Comparison of ENCODE assay signal across 21 cellular contexts in the genomic region with DNA sequence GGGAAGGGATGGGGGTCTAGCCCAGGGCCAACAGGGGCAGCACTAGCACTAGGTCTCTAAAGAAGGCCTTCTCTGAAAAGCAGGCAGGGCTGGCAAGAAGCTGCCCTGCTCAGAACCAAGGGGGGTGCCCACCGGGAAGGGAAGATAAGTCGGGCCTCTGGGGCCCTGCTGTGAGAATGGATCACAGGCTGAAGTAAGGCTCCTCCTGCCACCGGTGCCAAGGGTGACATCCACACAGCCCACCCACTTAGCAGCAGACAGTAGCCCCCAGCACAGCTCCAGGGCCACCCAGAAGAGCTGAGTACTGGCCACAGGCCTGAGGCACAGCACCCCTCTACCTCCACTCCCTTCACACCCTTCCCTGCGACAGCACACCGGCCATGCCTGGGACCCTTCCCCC. TPM values are rescaled to one million over a fixed set of nuclear protein-coding genes. Genes with fewer than 3 reads are reported as not detected.
A peak's percentile ranks its signal among the peaks of the same experiment; 100 is the strongest.
DNase-seq lines count a peak whose midpoint lies in the region; ATAC-seq and TF ChIP-seq lines count a peak whose summit lies in the region.
"Had no signal": no experiment of that assay in that cellular context is flagged by ENCODE, and none has a peak within 500 bp of the region (broad histone marks: within the 10 kb centered on the region; RNA-seq: fewer than 3 reads in every experiment).

No MANE protein-coding gene starts in this region.

- peak overlapping the region; percentile 5 for H3K27ac Mint-ChIP-seq in activated CD8-positive, alpha-beta T cell treated with anti-CD3 and anti-CD28 coated beads for 36 hours
- no peak overlapping the region for H3K27ac Mint-ChIP-seq in activated CD8-positive, alpha-beta T cell treated with anti-CD3 and anti-CD28 coated beads, Interleukin-2, amount 10 ng/mL, durations not matched to agents 7 days and 5 days
- peak overlapping the region; percentile 83 for H3K27ac Mint-ChIP-seq in activated T-helper 17 cell treated with anti-CD3 and anti-CD28 coated beads, Interleukin-2, amount 50 U/mL, for 72 hours
- peak overlapping the region; percentile 96 for H3K27ac Mint-ChIP-seq in stimulated activated effector memory CD8-positive, alpha-beta T cell treated with anti-CD3 and anti-CD28 coated beads, Interleukin-12 subunit alpha, Interleukin-12 subunit beta, amount 100 ng/mL, for 72 hours
- H3K27ac Mint-ChIP-seq: activated B cell treated with CpG ODN at 0.5 μM for 24 hours had no signal

- TF ChIP-seq CTCF in activated CD8-positive, alpha-beta T cell treated with anti-CD3 and anti-CD28 coated beads for 36 hours (IDR thresholded peaks at IDR 0.05): no peak
- TF ChIP-seq CTCF in right lobe of liver (IDR thresholded peaks at IDR 0.05): no peak

- 47% methylated on average over 2 of the region's 5 CpGs for WGBS in right lobe of liver (ENCODE audit: insufficient coverage, low coverage, low lambda C conversion rate, missing lambda C conversion rate)

- no peak overlapping the region for H3K4me3 Mint-ChIP-seq in activated CD8-positive, alpha-beta T cell treated with anti-CD3 and anti-CD28 coated beads for 36 hours
- no peak overlapping the region for H3K4me3 Mint-ChIP-seq in activated CD8-positive, alpha-beta T cell treated with anti-CD3 and anti-CD28 coated beads, Interleukin-2, amount 10 ng/mL, durations not matched to agents 7 days and 5 days
- peak overlapping the region; percentile 26 for H3K4me3 Mint-ChIP-seq in activated T-helper 17 cell treated with anti-CD3 and anti-CD28 coated beads, Interleukin-2, amount 50 U/mL, for 72 hours
- peak overlapping the region; percentile 32 for H3K4me3 Mint-ChIP-seq in stimulated activated effector memory CD8-positive, alpha-beta T cell treated with anti-CD3 and anti-CD28 coated beads, Interleukin-12 subunit alpha, Interleukin-12 subunit beta, amount 100 ng/mL, for 72 hours

- H3K27me3 ChIP-seq in right lobe of liver: no peaks in the 10 kb centered on the region
- H3K27me3 ChIP-seq: ovary, tibial nerve had no signal

- H3K36me3 Mint-ChIP-seq in activated CD8-positive, alpha-beta T cell treated with anti-CD3 and anti-CD28 coated beads for 36 hours (ENCODE audit: low read depth): no peaks in the 10 kb centered on the region
- H3K36me3 Mint-ChIP-seq in activated CD8-positive, alpha-beta T cell treated with anti-CD3 and anti-CD28 coated beads, Interleukin-2, amount 10 ng/mL, durations not matched to agents 7 days and 5 days (ENCODE audit: low read depth): no peaks in the 10 kb centered on the region
- peaks cover 26% of the 10 kb centered on the region for H3K36me3 Mint-ChIP-seq in activated T-helper 17 cell treated with anti-CD3 and anti-CD28 coated beads, Interleukin-2, amount 50 U/mL, for 72 hours (ENCODE audit: low read depth)
- H3K36me3 Mint-ChIP-seq in stimulated activated effector memory CD8-positive, alpha-beta T cell treated with anti-CD3 and anti-CD28 coated beads, Interleukin-12 subunit alpha, Interleukin-12 subunit beta, amount 100 ng/mL, for 72 hours: peaks cover 43% of the 10 kb centered on the region

- ATAC-seq in activated CD8-positive, alpha-beta T cell treated with anti-CD3 and anti-CD28 coated beads for 36 hours: no peak
- no peak for ATAC-seq in activated CD8-positive, alpha-beta T cell treated with anti-CD3 and anti-CD28 coated beads, Interleukin-2, amount 10 ng/mL, durations not matched to agents 7 days and 5 days
- ATAC-seq in activated T-helper 17 cell treated with anti-CD3 and anti-CD28 coated beads, Interleukin-2, amount 50 U/mL, for 72 hours (replicated peaks): no peak
- no peak for ATAC-seq in right lobe of liver
- ATAC-seq in stimulated activated effector memory CD8-positive, alpha-beta T cell treated with anti-CD3 and anti-CD28 coated beads, Interleukin-12 subunit alpha, Interleukin-12 subunit beta, amount 100 ng/mL, for 72 hours: no peak
- ATAC-seq in GM21576 (IDR thresholded peaks at IDR 0.05; ENCODE audit: unreplicated experiment): no peak

- no peaks in the 10 kb centered on the region for H3K9me3 Mint-ChIP-seq in activated CD8-positive, alpha-beta T cell treated with anti-CD3 and anti-CD28 coated beads for 36 hours
- H3K9me3 Mint-ChIP-seq in activated CD8-positive, alpha-beta T cell treated with anti-CD3 and anti-CD28 coated beads, Interleukin-2, amount 10 ng/mL, durations not matched to agents 7 days and 5 days (ENCODE audit: insufficient read depth): no peaks in the 10 kb centered on the region
- no peaks in the 10 kb centered on the region for H3K9me3 Mint-ChIP-seq in activated T-helper 17 cell treated with anti-CD3 and anti-CD28 coated beads, Interleukin-2, amount 50 U/mL, for 72 hours
- H3K9me3 Mint-ChIP-seq in stimulated activated effector memory CD8-positive, alpha-beta T cell treated with anti-CD3 and anti-CD28 coated beads, Interleukin-12 subunit alpha, Interleukin-12 subunit beta, amount 100 ng/mL, for 72 hours: no peaks in the 10 kb centered on the region
- H3K9me3 Mint-ChIP-seq: activated B cell treated with CpG ODN at 0.5 μM for 24 hours had no signal

- no peaks in the 10 kb centered on the region for H3K27me3 Mint-ChIP-seq in activated CD8-positive, alpha-beta T cell treated with anti-CD3 and anti-CD28 coated beads for 36 hours
- H3K27me3 Mint-ChIP-seq in activated CD8-positive, alpha-beta T cell treated with anti-CD3 and anti-CD28 coated beads, Interleukin-2, amount 10 ng/mL, durations not matched to agents 7 days and 5 days (ENCODE audit: low read depth): no peaks in the 10 kb centered on the region
- no peaks in the 10 kb centered on the region for H3K27me3 Mint-ChIP-seq in activated T-helper 17 cell treated with anti-CD3 and anti-CD28 coated beads, Interleukin-2, amount 50 U/mL, for 72 hours
- H3K27me3 Mint-ChIP-seq: activated B cell treated with CpG ODN at 0.5 μM for 24 hours had no signal

- peaks cover 36% of the 10 kb centered on the region for H3K4me1 Mint-ChIP-seq in activated CD8-positive, alpha-beta T cell treated with anti-CD3 and anti-CD28 coated beads for 36 hours (ENCODE audit: low read depth)
- H3K4me1 Mint-ChIP-seq in activated CD8-positive, alpha-beta T cell treated with anti-CD3 and anti-CD28 coated beads, Interleukin-2, amount 10 ng/mL, durations not matched to agents 7 days and 5 days (ENCODE audit: low read depth): peaks cover 22% of the 10 kb centered on the region
- peaks cover 21% of the 10 kb centered on the region for H3K4me1 Mint-ChIP-seq in activated T-helper 17 cell treated with anti-CD3 and anti-CD28 coated beads, Interleukin-2, amount 50 U/mL, for 72 hours
- H3K4me1 Mint-ChIP-seq in stimulated activated effector memory CD8-positive, alpha-beta T cell treated with anti-CD3 and anti-CD28 coated beads, Interleukin-12 subunit alpha, Interleukin-12 subunit beta, amount 100 ng/mL, for 72 hours: peaks cover 79% of the 10 kb centered on the region

- intact Hi-C loops in activated CD8-positive, alpha-beta T cell treated with anti-CD3 and anti-CD28 coated beads for 36 hours (cut with micrococcal nuclease): no loop called here
- intact Hi-C loops in right lobe of liver (cut with DNase I): loop anchor here in 1 of 2 donors (10.0 kb wide), 1 partner anchor 61 kb away; no protein-coding TSS in a partner anchor

- peaks cover 3 to 67% (median 22%) of the 10 kb centered on the region in 4 donors for H3K4me1 ChIP-seq in right lobe of liver

- peak overlapping the region in 2 of 3 donors; percentile 84 to 99 for H3K27ac ChIP-seq in right lobe of liver
- H3K27ac ChIP-seq: C4-2B had no signal

- POLR2A ChIA-PET in activated CD8-positive, alpha-beta T cell treated with anti-CD3 and anti-CD28 coated beads for 36 hours (lab: Charles Lee): interaction anchor here (1.1 to 1.8 kb wide), 3 partner anchors 13 to 316 kb away, joined by 3 to 4 read pairs (median 3); partner anchors contain the start of gene UPF1
- POLR2A ChIA-PET in activated CD8-positive, alpha-beta T cell treated with anti-CD3 and anti-CD28 coated beads, Interleukin-2, amount 10 ng/mL, durations not matched to agents 7 days and 5 days (lab: Charles Lee): interaction anchor here (0.6 kb wide), 1 partner anchor 460 kb away, joined by 3 read pairs; no protein-coding TSS in a partner anchor

- H3K36me3 ChIP-seq in right lobe of liver: no peaks in the 10 kb centered on the region
- H3K36me3 ChIP-seq: ovary, tibial nerve had no signal

- CTCF ChIA-PET in activated CD8-positive, alpha-beta T cell treated with anti-CD3 and anti-CD28 coated beads for 36 hours (lab: Charles Lee): interaction anchor here (6.6 kb wide), 1 partner anchor 9 kb away, joined by 97 read pairs; no protein-coding TSS in a partner anchor
- CTCF ChIA-PET in activated CD8-positive, alpha-beta T cell treated with anti-CD3 and anti-CD28 coated beads, Interleukin-2, amount 10 ng/mL, durations not matched to agents 7 days and 5 days (lab: Charles Lee): no interaction called here

- TF ChIP-seq POLR2A in right lobe of liver (IDR thresholded peaks at IDR 0.05): no peak

- no peaks in the 10 kb centered on the region for H3K9me3 ChIP-seq in right lobe of liver
- H3K9me3 ChIP-seq: mucosa of descending colon, ovary, tibial nerve had no signal

- H3K4me3 ChIP-seq in right lobe of liver: no peak overlapping the region
- H3K4me3 ChIP-seq: mucosa of descending colon, ovary, tibial nerve had no signal

- no peak for DNase-seq in activated CD8-positive, alpha-beta T cell treated with anti-CD3 and anti-CD28 coated beads for 36 hours
- no peak for DNase-seq in activated CD8-positive, alpha-beta T cell treated with anti-CD3 and anti-CD28 coated beads, Interleukin-2, amount 10 ng/mL, durations not matched to agents 7 days and 5 days
- DNase-seq in right lobe of liver: peak in 1 of 3 donors; percentile 45
- DNase-seq in stimulated activated effector memory CD8-positive, alpha-beta T cell treated with anti-CD3 and anti-CD28 coated beads, Interleukin-12 subunit alpha, Interleukin-12 subunit beta, amount 100 ng/mL, for 72 hours (ENCODE audit: low spot score in 2 of 2): no peak
- no peak for DNase-seq in DMS 273 (lab: John Stamatoyannopoulos, UW; ENCODE audit: unreplicated experiment)
- no peak for DNase-seq in stimulated activated naive CD4-positive, alpha-beta T cell treated with Interleukin-2 at 50 U/mL for 16 hours (lab: John Stamatoyannopoulos, UW)
- DNase-seq: 8988T, activated B cell treated with CpG ODN at 0.5 μM for 24 hours, amniotic stem cell, DMS79 treated with DMSO at 0.1 percent for 48 hours, hypothalamus, NCI-H146, NCI-H226, ovary, SHP77 treated with DMSO at 0.1 percent for 48 hours, T-helper 2 cell had no signal

RNA-seq across cellular contexts. Expression of gene ELL, which starts 5.9 kb away (rescaled TPM):
- 10 to 100 TPM; 20.1 to 21.9 TPM for total RNA-seq in activated CD8-positive, alpha-beta T cell treated with anti-CD3 and anti-CD28 coated beads for 36 hours
- total RNA-seq in activated CD8-positive, alpha-beta T cell treated with anti-CD3 and anti-CD28 coated beads, Interleukin-2, amount 10 ng/mL, durations not matched to agents 7 days and 5 days: 10 to 100 TPM; 20.8 to 22.3 TPM
- 10 to 100 TPM; 23.7 to 41.8 TPM for total RNA-seq in activated T-helper 17 cell treated with anti-CD3 and anti-CD28 coated beads, Interleukin-2, amount 50 U/mL, for 72 hours
- 10 to 100 TPM in 2 of 6 experiments, 1 to 10 TPM in 4; 5.3 to 11.9 (median 8.6) TPM for total RNA-seq in right lobe of liver

RNA-seq across cellular contexts. Expression of gene FKBP8, which starts 27.4 kb away (rescaled TPM):
- 100 to 1,000 TPM; 216 to 220 TPM for total RNA-seq in activated CD8-positive, alpha-beta T cell treated with anti-CD3 and anti-CD28 coated beads for 36 hours
- total RNA-seq in activated CD8-positive, alpha-beta T cell treated with anti-CD3 and anti-CD28 coated beads, Interleukin-2, amount 10 ng/mL, durations not matched to agents 7 days and 5 days: 100 to 1,000 TPM; 245 to 247 TPM
- 100 to 1,000 TPM; 222 to 320 TPM for total RNA-seq in activated T-helper 17 cell treated with anti-CD3 and anti-CD28 coated beads, Interleukin-2, amount 50 U/mL, for 72 hours
- total RNA-seq in right lobe of liver: 100 to 1,000 TPM in 3 of 6 experiments, 10 to 100 TPM in 3; 92.7 to 179 (median 118) TPM

RNA-seq across cellular contexts. Expression of gene KXD1, which starts 41.7 kb away (rescaled TPM):
- total RNA-seq in activated CD8-positive, alpha-beta T cell treated with anti-CD3 and anti-CD28 coated beads for 36 hours: 100 to 1,000 TPM; 137 to 142 TPM
- 100 to 1,000 TPM; 101 to 108 TPM for total RNA-seq in activated CD8-positive, alpha-beta T cell treated with anti-CD3 and anti-CD28 coated beads, Interleukin-2, amount 10 ng/mL, durations not matched to agents 7 days and 5 days
- total RNA-seq in activated T-helper 17 cell treated with anti-CD3 and anti-CD28 coated beads, Interleukin-2, amount 50 U/mL, for 72 hours: 100 to 1,000 TPM; 116 to 118 TPM
- 10 to 100 TPM; 30.2 to 93.0 (median 36.1) TPM for total RNA-seq in right lobe of liver

RNA-seq across cellular contexts. Expression of gene UBA52, which starts 55.7 kb away (rescaled TPM):
- total RNA-seq in activated CD8-positive, alpha-beta T cell treated with anti-CD3 and anti-CD28 coated beads for 36 hours: 1,000 to 10,000 TPM; 1,795 to 1,837 TPM
- total RNA-seq in activated CD8-positive, alpha-beta T cell treated with anti-CD3 and anti-CD28 coated beads, Interleukin-2, amount 10 ng/mL, durations not matched to agents 7 days and 5 days: 1,000 to 10,000 TPM; 1,452 to 1,556 TPM
- 1,000 to 10,000 TPM; 1,569 to 1,681 TPM for total RNA-seq in activated T-helper 17 cell treated with anti-CD3 and anti-CD28 coated beads, Interleukin-2, amount 50 U/mL, for 72 hours
- 100 to 1,000 TPM; 256 to 470 (median 406) TPM for total RNA-seq in right lobe of liver

Comparison
In these comparisons a context has a peak if more than half of its experiments do, and no peak if none do; other contexts are left out.
1. H3K4me3 Mint-ChIP-seq: peak in activated T-helper 17 cell treated with anti-CD3 and anti-CD28 coated beads, Interleukin-2, amount 50 U/mL, for 72 hours (single experiment) and stimulated activated effector memory CD8-positive, alpha-beta T cell treated with anti-CD3 and anti-CD28 coated beads, Interleukin-12 subunit alpha, Interleukin-12 subunit beta, amount 100 ng/mL, for 72 hours (single experiment); none in activated CD8-positive, alpha-beta T cell treated with anti-CD3 and anti-CD28 coated beads for 36 hours (single experiment) and activated CD8-positive, alpha-beta T cell treated with anti-CD3 and anti-CD28 coated beads, Interleukin-2, amount 10 ng/mL, durations not matched to agents 7 days and 5 days (single experiment).